In genomic region chr19:58059003-58059671, GRCh38 we compare ENCODE assay signal across 8 cellular contexts. TPM values are rescaled to one million over a fixed set of nuclear protein-coding genes. Genes with fewer than 3 reads are reported as not detected.
DNase-seq lines count a peak whose midpoint lies in the region; ATAC-seq and TF ChIP-seq lines count a peak whose summit lies in the region.

Gene ZNF135 (plus strand): TSS chr19:58059282. CDS start chr19:58060003, 721 bp downstream.

- CTCF ChIA-PET in naive thymus-derived CD4-positive, alpha-beta T cell (lab: Charles Lee) = no interaction called here

- POLR2A ChIA-PET in naive thymus-derived CD4-positive, alpha-beta T cell (lab: Charles Lee) = interaction anchor here (0.6 to 0.9 kb wide), 2 partner anchors 56 to 332 kb away, joined by 4 to 7 read pairs; partner anchors contain the start of genes ZNF606 and ZNF671

- peaks cover 20% of the 10 kb centered on the region for H3K4me1 ChIP-seq in BLaER1
- H3K4me1 ChIP-seq in naive thymus-derived CD4-positive, alpha-beta T cell (ENCODE audit: control insufficient read depth in 2 of 2, insufficient read depth in 2 of 2, low read length in 2 of 2) = no peaks in the 10 kb centered on the region

- peaks cover 14% of the 10 kb centered on the region for H3K36me3 Mint-ChIP-seq in activated T-helper 17 cell treated with anti-CD3 and anti-CD28 coated beads, Interleukin-2, amount 50 U/mL, for 72 hours (ENCODE audit: low read depth)
- H3K36me3 Mint-ChIP-seq in naive thymus-derived CD4-positive, alpha-beta T cell = peaks cover 9 to 39% (median 32%) of the 10 kb centered on the region in 5 donors

- no peaks in the 10 kb centered on the region for H3K4me1 Mint-ChIP-seq in activated T-helper 17 cell treated with anti-CD3 and anti-CD28 coated beads, Interleukin-2, amount 50 U/mL, for 72 hours
- H3K4me1 Mint-ChIP-seq in naive thymus-derived CD4-positive, alpha-beta T cell = peaks cover 0 to 12% (median 6%) of the 10 kb centered on the region in 7 donors

- ATAC-seq in activated T-helper 17 cell treated with anti-CD3 and anti-CD28 coated beads, Interleukin-2, amount 50 U/mL, for 72 hours (replicated peaks) = peak; percentile 78
- peak; percentile 91 for ATAC-seq in naive thymus-derived CD4-positive, alpha-beta T cell
- ATAC-seq in HG02678 (IDR thresholded peaks at IDR 0.05; ENCODE audit: unreplicated experiment) = no peak

- H3K27me3 ChIP-seq in BLaER1 = no peaks in the 10 kb centered on the region
- no peaks in the 10 kb centered on the region for H3K27me3 ChIP-seq in naive thymus-derived CD4-positive, alpha-beta T cell (ENCODE audit: control insufficient read depth in 2 of 2, insufficient read depth in 2 of 2, low read length in 2 of 2)

- peak within 1 kb of the TSS; percentile 75 for H3K4me2 ChIP-seq in BLaER1

- intact Hi-C loops in naive thymus-derived CD4-positive, alpha-beta T cell (cut with micrococcal nuclease) = loop anchor here in 1 of 2 donors (1.0 kb wide), 1 partner anchor 57 kb away; the partner anchor contains the start of gene ZNF606

- H3K9ac ChIP-seq in BLaER1 = peak within 1 kb of the TSS; percentile 85

- peak within 1 kb of the TSS; percentile 92 for H3K27ac ChIP-seq in BLaER1
- peak within 1 kb of the TSS; percentile 73 for H3K27ac ChIP-seq in naive thymus-derived CD4-positive, alpha-beta T cell (ENCODE audit: low read depth, low read length)

- H3K4me3 Mint-ChIP-seq in activated T-helper 17 cell treated with anti-CD3 and anti-CD28 coated beads, Interleukin-2, amount 50 U/mL, for 72 hours = peak within 1 kb of the TSS; percentile 61
- peak within 1 kb of the TSS; percentile 33 to 91 (median 84) for H3K4me3 Mint-ChIP-seq in naive thymus-derived CD4-positive, alpha-beta T cell

- no peak within 1 kb of the TSS for H3K27ac Mint-ChIP-seq in activated T-helper 17 cell treated with anti-CD3 and anti-CD28 coated beads, Interleukin-2, amount 50 U/mL, for 72 hours
- H3K27ac Mint-ChIP-seq in naive thymus-derived CD4-positive, alpha-beta T cell = peak within 1 kb of the TSS in 6 of 9 donors; percentile 68 to 88 (median 82)

- H3K36me3 ChIP-seq in BLaER1 = peaks cover 38% of the 10 kb centered on the region
- peaks cover 0 to 9% (median 0%) of the 10 kb centered on the region in 3 experiments for H3K36me3 ChIP-seq in naive thymus-derived CD4-positive, alpha-beta T cell (ENCODE audit: control insufficient read depth in 2 of 3, insufficient read depth in 3 of 3, low read length in 3 of 3)

- H4K20me1 ChIP-seq in BLaER1 = no peaks in the 10 kb centered on the region

- DNase-seq in NCI-H2171 treated with DMSO at 0.1 percent for 48 hours (lab: John Stamatoyannopoulos, UW) (peak; percentile 89), fibroblast of pulmonary artery (ENCODE audit: low read depth) (peak; percentile 77), H4 (ENCODE audit: low spot score) (no peak)
- DNase-seq in naive thymus-derived CD4-positive, alpha-beta T cell = peak in 8 of 9 donors; percentile 34 to 77 (median 57)
- DNase-seq in stimulated activated CD8-positive, alpha-beta memory T cell treated with anti-CD3 and anti-CD28 coated beads, Interleukin-4, amount 100 ng/mL, for 24 hours (ENCODE audit: low read depth) = peak; percentile 56

- TF ChIP-seq CTCF in fibroblast of pulmonary artery (IDR thresholded peaks at IDR 0.05; ENCODE audit: low read length, missing control alignments) = no peak

- peaks cover 90% of the 10 kb centered on the region for H3K9me3 ChIP-seq in BLaER1
- peaks cover 0 to 83% (median 0%) of the 10 kb centered on the region in 3 experiments for H3K9me3 ChIP-seq in naive thymus-derived CD4-positive, alpha-beta T cell (ENCODE audit: control insufficient read depth in 2 of 3, low read length in 3 of 3)

- peaks cover 16% of the 10 kb centered on the region for H3K27me3 Mint-ChIP-seq in activated T-helper 17 cell treated with anti-CD3 and anti-CD28 coated beads, Interleukin-2, amount 50 U/mL, for 72 hours
- H3K27me3 Mint-ChIP-seq in naive thymus-derived CD4-positive, alpha-beta T cell = peaks cover 2 to 29% (median 19%) of the 10 kb centered on the region in 5 donors

- H3K9me3 Mint-ChIP-seq in activated T-helper 17 cell treated with anti-CD3 and anti-CD28 coated beads, Interleukin-2, amount 50 U/mL, for 72 hours = peaks cover 14% of the 10 kb centered on the region
- peaks cover 15 to 95% (median 56%) of the 10 kb centered on the region in 11 donors for H3K9me3 Mint-ChIP-seq in naive thymus-derived CD4-positive, alpha-beta T cell

- H3K4me3 ChIP-seq in BLaER1 (peak within 1 kb of the TSS; percentile 68), fibroblast of pulmonary artery (replicated peaks; ENCODE audit: low read depth, low read length) (peak within 1 kb of the TSS; percentile 51)
- peak within 1 kb of the TSS; percentile 39 for H3K4me3 ChIP-seq in naive thymus-derived CD4-positive, alpha-beta T cell (ENCODE audit: low read length)

RNA-seq across cellular contexts. Expression of gene ZNF135, which starts in this region (rescaled TPM):
- under 1 TPM in 1 of 2 donors, not detected in 1; 0.34 TPM for total RNA-seq in activated T-helper 17 cell treated with anti-CD3 and anti-CD28 coated beads, Interleukin-2, amount 50 U/mL, for 72 hours
- total RNA-seq in naive thymus-derived CD4-positive, alpha-beta T cell = 1 to 10 TPM in 4 of 5 experiments, under 1 TPM in 1; 0.07 to 2.9 (median 2.5) TPM
- 1 to 10 TPM; 1.8 to 3.3 TPM for polyA plus RNA-seq in naive thymus-derived CD4-positive, alpha-beta T cell
- not detected in 2 replicates for total RNA-seq in H4 (2014; rRNA removed; shearing (Covaris generic))

Comparison
In these comparisons a context has a peak if more than half of its experiments do, and no peak if none do; other contexts are left out.
1. Peak in ATAC-seq in activated T-helper 17 cell treated with anti-CD3 and anti-CD28 coated beads, Interleukin-2, amount 50 U/mL, for 72 hours; RNA of the gene not detected or under 1 TPM.